ENCODE assay signal across 19 cellular contexts in genomic region chr11:61505640-61506155, GRCh38. TPM values are rescaled to one million over a fixed set of nuclear protein-coding genes. Genes with fewer than 3 reads are reported as not detected.
A peak's percentile ranks its signal among the peaks of the same experiment; 100 is the strongest.
DNase-seq lines count a peak whose midpoint lies in the region; ATAC-seq and TF ChIP-seq lines count a peak whose summit lies in the region.
"Had no signal": no experiment of that assay in that cellular context is flagged by ENCODE, and none has a peak within 500 bp of the region (broad histone marks: within the 10 kb centered on the region; RNA-seq: fewer than 3 reads in every experiment).

No MANE protein-coding gene starts in this region.

- H3K27ac ChIP-seq in GM23248 (no peak overlapping the region), neuronal stem cell (replicated peaks; ENCODE audit: low read length) (no peak overlapping the region)
- H3K27ac ChIP-seq: body of pancreas, pancreas, SJSA1, tibial artery had no signal

- H2BK12ac ChIP-seq in neuronal stem cell (ENCODE audit: low read length): peak overlapping the region; percentile 50

- 39 to 44% methylated on average over 8 to 10 of the region's 10 CpGs for WGBS in GM23248 (ENCODE audit: low coverage in 1 of 2, low lambda C conversion rate in 2 of 2, missing lambda C conversion rate in 2 of 2), 2 experiments
- WGBS in neuronal stem cell (ENCODE audit: extremely low coverage in 2 of 2, insufficient read length in 2 of 2, insufficient replicate concordance in 1 of 2), 2 donors: no CpG with 5 or more reads among the region's 10 CpGs

- peak overlapping the region; percentile 53 for H3K18ac ChIP-seq in neuronal stem cell (ENCODE audit: low read length)

- no peak overlapping the region for H3K14ac ChIP-seq in neuronal stem cell (ENCODE audit: low read length)

- H3K27me3 Mint-ChIP-seq in WTC11 (ENCODE audit: low read depth): peaks cover 43% of the 10 kb centered on the region

- no peaks in the 10 kb centered on the region for H4K20me1 ChIP-seq in GM23248 (ENCODE audit: insufficient read depth)

- POLR2A ChIA-PET in WTC11 (lab: Charles Lee): no interaction called here

- no peaks in the 10 kb centered on the region for H3K9me3 Mint-ChIP-seq in WTC11
- H3K9me3 Mint-ChIP-seq: activated CD4-positive, alpha-beta T cell treated with anti-CD3 and anti-CD28 coated beads, Interleukin-2, amount 10 ng/mL, durations not matched to agents 7 days and 5 days; activated naive CD4-positive, alpha-beta T cell treated with anti-CD3 and anti-CD28 coated beads, Interleukin-2, amount 10 ng/mL, durations not matched to agents 7 days and 5 days had no signal

- peak overlapping the region; percentile 49 for H3K23ac ChIP-seq in neuronal stem cell (ENCODE audit: low read depth, low read length, poor library complexity)

- H2AFZ ChIP-seq in GM23248 (no peak overlapping the region), neuronal stem cell (ENCODE audit: low read length) (peak overlapping the region; percentile 55)

- H2BK15ac ChIP-seq in neuronal stem cell (ENCODE audit: low read length): no peak overlapping the region

- no peak overlapping the region for H3K4me2 ChIP-seq in GM23248 (ENCODE audit: unreplicated experiment)
- H3K4me2 ChIP-seq in neuronal stem cell (ENCODE audit: insufficient read depth, low read length, poor library complexity, severe bottlenecking): no peak overlapping the region

- H3K4ac ChIP-seq in neuronal stem cell (ENCODE audit: low read length): no peak overlapping the region

- no peak overlapping the region for H3K27ac Mint-ChIP-seq in WTC11
- H3K27ac Mint-ChIP-seq: activated CD4-positive, alpha-beta T cell treated with anti-CD3 and anti-CD28 coated beads, Interleukin-2, amount 10 ng/mL, durations not matched to agents 7 days and 5 days; activated naive CD4-positive, alpha-beta T cell treated with anti-CD3 and anti-CD28 coated beads, Interleukin-2, amount 10 ng/mL, durations not matched to agents 7 days and 5 days had no signal

- TF ChIP-seq CTCF in WTC11 (IDR thresholded peaks at IDR 0.05): no peak

- no peaks in the 10 kb centered on the region for H3F3A ChIP-seq in GM23248 (ENCODE audit: insufficient read depth)

- H3K36me3 ChIP-seq in GM23248 (ENCODE audit: low read depth) (no peaks in the 10 kb centered on the region), neuronal stem cell (replicated peaks in 1 of 2; ENCODE audit: control insufficient read depth in 2 of 2, insufficient read depth in 2 of 2, low read length in 2 of 2) (no peaks in the 10 kb centered on the region)
- H3K36me3 ChIP-seq: pancreas, SJSA1, tibial artery had no signal

- peak; percentile 37 for DNase-seq in GM23248
- peak; percentile 77 for DNase-seq in NCI-H69 (lab: John Stamatoyannopoulos, UW)
- peak; percentile 51 for DNase-seq in cerebellum (ENCODE audit: low spot score)
- no peak for DNase-seq in neuronal stem cell (ENCODE audit: low spot score)
- DNase-seq in NCI-H2107 (lab: John Stamatoyannopoulos, UW): no peak
- no peak for DNase-seq in iPS-NIHi11 (ENCODE audit: low spot score)
- no peak for DNase-seq in WTC11 (ENCODE audit: low spot score)
- DNase-seq: activated CD4-positive, alpha-beta T cell treated with anti-CD3 and anti-CD28 coated beads, Interleukin-2, amount 10 ng/mL, durations not matched to agents 7 days and 5 days; activated naive CD4-positive, alpha-beta T cell treated with anti-CD3 and anti-CD28 coated beads, Interleukin-2, amount 10 ng/mL, durations not matched to agents 7 days and 5 days; DMS153; NCI-H1105; NCI-H2227 treated with DMSO at 0.1 percent for 48 hours; small intestine; T1000; tibial artery had no signal

- no peaks in the 10 kb centered on the region for H3K79me2 ChIP-seq in GM23248 (ENCODE audit: insufficient read depth)

- H3K4me3 Mint-ChIP-seq in WTC11: no peak overlapping the region
- H3K4me3 Mint-ChIP-seq: activated CD4-positive, alpha-beta T cell treated with anti-CD3 and anti-CD28 coated beads, Interleukin-2, amount 10 ng/mL, durations not matched to agents 7 days and 5 days; activated naive CD4-positive, alpha-beta T cell treated with anti-CD3 and anti-CD28 coated beads, Interleukin-2, amount 10 ng/mL, durations not matched to agents 7 days and 5 days had no signal

- no peaks in the 10 kb centered on the region for H3K79me1 ChIP-seq in neuronal stem cell (ENCODE audit: low read depth, low read length)

- H3K9me3 ChIP-seq in GM23248 (ENCODE audit: low read depth) (no peaks in the 10 kb centered on the region), neuronal stem cell (replicated peaks in 1 of 2; ENCODE audit: control insufficient read depth in 2 of 2, insufficient read depth in 1 of 2, low read depth in 1 of 2, low read length in 2 of 2) (peaks cover 0 to 1% of the 10 kb centered on the region in 2 donors)
- H3K9me3 ChIP-seq: body of pancreas, pancreas, tibial artery had no signal

- H4K8ac ChIP-seq in neuronal stem cell (ENCODE audit: low read depth, low read length): no peak overlapping the region

- no peaks in the 10 kb centered on the region for H3K9me2 ChIP-seq in GM23248 (ENCODE audit: insufficient read depth)

- CTCF ChIA-PET in WTC11 (lab: Charles Lee): interaction anchor here (0.9 to 5.6 kb wide), 8 partner anchors 12 to 81 kb away, joined by 3 to 61 read pairs (median 4); a partner anchor contains a TSS

- no peak overlapping the region for H2BK120ac ChIP-seq in neuronal stem cell (ENCODE audit: low read depth, low read length)

- no peak for ATAC-seq in WTC11
- ATAC-seq: body of pancreas, left lobe of liver had no signal

- peak overlapping the region; percentile 14 for H4K91ac ChIP-seq in neuronal stem cell (ENCODE audit: low read depth, low read length, poor library complexity)

- H3K9ac ChIP-seq in GM23248: no peak overlapping the region
- H3K9ac ChIP-seq in neuronal stem cell (ENCODE audit: low read depth, low read length, poor library complexity): no peak overlapping the region

- H3K4me3 ChIP-seq in GM23248 (no peak overlapping the region), neuronal stem cell (ENCODE audit: low read length in 2 of 2) (no peak overlapping the region)
- H3K4me3 ChIP-seq: body of pancreas, pancreas, SJSA1, tibial artery had no signal

- in situ Hi-C loops in GM23248 (cut with MboI): no loop called here

- H3K36me3 Mint-ChIP-seq in WTC11: no peaks in the 10 kb centered on the region
- H3K36me3 Mint-ChIP-seq: activated naive CD4-positive, alpha-beta T cell treated with anti-CD3 and anti-CD28 coated beads, Interleukin-2, amount 10 ng/mL, durations not matched to agents 7 days and 5 days had no signal

- H2BK5ac ChIP-seq in neuronal stem cell (ENCODE audit: low read length): peak overlapping the region; percentile 62

- no peak overlapping the region for H2AK5ac ChIP-seq in neuronal stem cell (ENCODE audit: low read depth, low read length)

- no peaks in the 10 kb centered on the region for H3K4me1 ChIP-seq in GM23248 (ENCODE audit: insufficient read depth)
- peaks cover 10 to 44% of the 10 kb centered on the region in 2 donors for H3K4me1 ChIP-seq in neuronal stem cell (ENCODE audit: control insufficient read depth in 2 of 2, insufficient read depth in 1 of 2, low read depth in 1 of 2, low read length in 2 of 2)

- peaks cover 60% of the 10 kb centered on the region for H3K4me1 Mint-ChIP-seq in WTC11

- H3K27me3 ChIP-seq in GM23248 (replicated peaks; ENCODE audit: insufficient read depth) (peaks cover 29% of the 10 kb centered on the region), neuronal stem cell (ENCODE audit: control insufficient read depth in 3 of 3, insufficient read depth in 3 of 3, low read depth in 1 of 3, low read length in 3 of 3) (peaks cover 0 to 32% (median 26%) of the 10 kb centered on the region in 3 experiments)
- H3K27me3 ChIP-seq: pancreas had no signal

TF ChIP-seq in WTC11, 78 proteins besides CTCF, POLR2A, EP300 and RAD21:
- TF ChIP-seq KAT7 (CRISPR knock-in tag; IDR thresholded peaks at IDR 0.05; ENCODE audit: borderline replicate concordance) (no peak), ZNF219 (CRISPR knock-in tag; IDR thresholded peaks at IDR 0.05; ENCODE audit: borderline replicate concordance) (no peak), ZNF396 (CRISPR knock-in tag; IDR thresholded peaks at IDR 0.05; ENCODE audit: borderline replicate concordance) (no peak), NFATC4 (CRISPR knock-in tag; IDR thresholded peaks at IDR 0.05) (no peak), IRF2 (CRISPR knock-in tag; IDR thresholded peaks at IDR 0.05; ENCODE audit: borderline replicate concordance, low read depth) (no peak), ZNF317 (CRISPR knock-in tag; IDR thresholded peaks at IDR 0.05; ENCODE audit: borderline replicate concordance, low read depth) (no peak), CBFB (CRISPR knock-in tag; IDR thresholded peaks at IDR 0.05; ENCODE audit: low read depth) (no peak), ZBTB21 (CRISPR knock-in tag; IDR thresholded peaks at IDR 0.05; ENCODE audit: borderline replicate concordance) (no peak), NFYB (CRISPR knock-in tag; conservative IDR thresholded peaks at IDR 0.05; ENCODE audit: low read depth) (no peak), ZNF232 (CRISPR knock-in tag; IDR thresholded peaks at IDR 0.05) (no peak)

RNA-seq across cellular contexts. Expression of gene LRRC10B, which starts 2.9 kb away (rescaled TPM):
- total RNA-seq in GM23248 (2014; rRNA removed; shearing (Covaris generic)): 0.43 TPM in 1 of 2 replicates, not detected in the other
- not detected in 2 replicates for polyA plus RNA-seq in GM23248 (2016; fragmentation: Nextera tagmentation; extraction: Ambion mirVana)
- total RNA-seq in cerebellum (5.0 TPM), WTC11 (2021) (1.1 to 1.5 TPM (median 1.3 TPM) in 3 replicates)
- 1.5 TPM for polyA plus RNA-seq in neuronal stem cell (2013, experiment 1 of 2)
- polyA plus RNA-seq in neuronal stem cell (2013, experiment 2 of 2): 1.4 TPM
- total RNA-seq: activated CD4-positive, alpha-beta T cell treated with anti-CD3 and anti-CD28 coated beads, Interleukin-2, amount 10 ng/mL, durations not matched to agents 7 days and 5 days; left lobe of liver; SJSA1 had no signal

Comparison
In these comparisons a context has a peak if more than half of its experiments do, and no peak if none do; other contexts are left out.
1. DNase-seq: peak in GM23248 (single experiment), NCI-H69 (single experiment) and cerebellum (single experiment); none in neuronal stem cell (single experiment), NCI-H2107 (single experiment), iPS-NIHi11 (single experiment) and WTC11 (single experiment).